10 cellular contexts compared by ENCODE assay signal in genomic region chr3:182424006-182424405, GRCh38.
"Had no signal": no experiment of that assay in that cellular context is flagged by ENCODE, and none has a peak within 500 bp of the region (broad histone marks: within the 10 kb centered on the region; RNA-seq: fewer than 3 reads in every experiment).

No MANE protein-coding gene starts in this region.

- ATAC-seq: GM23338, HCT116 had no signal

- DNase-seq: GM23248, GOT3, H7, H9, HCEC 1CT, HFFc6 had no signal

- H3K27ac ChIP-seq: GM23248 had no signal

- H3K4me2 ChIP-seq: GM23338 had no signal

- H3K9me3 ChIP-seq: HAP-1 had no signal

- H3K4me3 ChIP-seq: GM23248, GM23338, HAP-1 had no signal

- H2AFZ ChIP-seq: GM23248, GM23338 had no signal

- H3K4me1 ChIP-seq: HAP-1 had no signal

- H3K36me3 ChIP-seq: HAP-1 had no signal

- FAIRE-seq: H54 had no signal

- H3K9ac ChIP-seq: GM23248 had no signal
